In the genomic region with DNA sequence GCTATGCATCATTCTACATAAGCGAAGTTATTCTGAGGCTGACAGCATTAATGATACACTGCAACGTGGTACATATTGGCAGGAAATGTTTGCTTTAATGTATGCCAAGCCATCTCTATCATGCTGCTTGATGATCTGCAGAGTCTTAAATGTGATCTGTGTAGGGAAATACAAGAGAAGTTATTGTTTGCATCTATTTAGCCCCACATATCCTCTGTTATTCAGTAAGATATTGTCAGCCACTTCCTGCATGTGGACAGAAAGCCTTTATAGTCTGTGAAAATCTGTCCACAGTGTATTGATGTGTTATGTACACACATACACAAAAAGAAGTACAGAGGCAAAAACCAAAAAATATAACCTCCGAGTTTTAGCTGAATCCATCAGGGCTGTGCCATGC, we compare ENCODE assay signal across 16 cellular contexts.
A peak's percentile ranks its signal among the peaks of the same experiment; 100 is the strongest.
DNase-seq lines count a peak whose midpoint lies in the region; TF ChIP-seq lines count a peak whose summit lies in the region.
"Had no signal": no experiment of that assay in that cellular context is flagged by ENCODE, and none has a peak within 500 bp of the region (broad histone marks: within the 10 kb centered on the region; RNA-seq: fewer than 3 reads in every experiment).

No MANE protein-coding gene starts in this region.

- no peaks in the 10 kb centered on the region for H3K9me2 ChIP-seq in hepatocyte (replicated peaks; ENCODE audit: insufficient read depth)

- H4K20me1 ChIP-seq in hepatocyte (ENCODE audit: insufficient read depth, poor library complexity, severe bottlenecking): no peaks in the 10 kb centered on the region
- H4K20me1 ChIP-seq: BLaER1 had no signal

- 56% methylated on average over 3 of the region's 3 CpGs for WGBS in hepatocyte (ENCODE audit: low lambda C conversion rate, missing lambda C conversion rate)
- WGBS in neuronal stem cell (ENCODE audit: extremely low coverage in 2 of 2, insufficient read length in 2 of 2, insufficient replicate concordance in 1 of 2), 2 donors: no CpG with 5 or more reads among the region's 3 CpGs

- H2BK15ac ChIP-seq in neuronal stem cell (ENCODE audit: low read length): no peak overlapping the region

- no peak overlapping the region for H3K27ac ChIP-seq in hepatocyte
- H3K27ac ChIP-seq in neuronal stem cell (replicated peaks; ENCODE audit: low read length): no peak overlapping the region
- H3K27ac ChIP-seq: 22Rv1, BLaER1, C4-2B had no signal

- H2AFZ ChIP-seq in hepatocyte (peak overlapping the region; percentile 17), neuronal stem cell (ENCODE audit: low read length) (no peak overlapping the region)

- H3K9ac ChIP-seq in neuronal stem cell (ENCODE audit: low read depth, low read length, poor library complexity): no peak overlapping the region
- H3K9ac ChIP-seq: BLaER1 had no signal

- H3K9me3 ChIP-seq in hepatocyte (ENCODE audit: low read depth): peaks cover 5% of the 10 kb centered on the region
- H3K9me3 ChIP-seq in neuronal stem cell (replicated peaks in 1 of 2; ENCODE audit: control insufficient read depth in 2 of 2, insufficient read depth in 1 of 2, low read depth in 1 of 2, low read length in 2 of 2): peaks cover 0 to 4% of the 10 kb centered on the region in 2 donors
- H3K9me3 ChIP-seq: HAP-1 had no signal

- H3K4me3 ChIP-seq in hepatocyte (no peak overlapping the region), neuronal stem cell (ENCODE audit: low read length in 2 of 2) (no peak overlapping the region)
- H3K4me3 ChIP-seq: BLaER1, HAP-1 had no signal

- in situ Hi-C loops in SK-MEL-5 (cut with HindIII; ENCODE audit: low pct_unique_long_range_greater_than_20kb, low sequenced_read_pairs): no loop called here

- H3K79me2 ChIP-seq in hepatocyte: no peaks in the 10 kb centered on the region

- no peaks in the 10 kb centered on the region for H3K36me3 ChIP-seq in hepatocyte (replicated peaks; ENCODE audit: insufficient read depth, low read depth)
- no peaks in the 10 kb centered on the region for H3K36me3 ChIP-seq in neuronal stem cell (replicated peaks in 1 of 2; ENCODE audit: control insufficient read depth in 2 of 2, insufficient read depth in 2 of 2, low read length in 2 of 2)
- H3K36me3 ChIP-seq: BLaER1, HAP-1 had no signal

- H4K8ac ChIP-seq in neuronal stem cell (ENCODE audit: low read depth, low read length): no peak overlapping the region

- DNase-seq in COLO829 (ENCODE audit: low spot score) (peak; percentile 62), SK-MEL-5 (ENCODE audit: low read depth, low spot score) (peak; percentile 89), hepatocyte (ENCODE audit: low spot score) (no peak), SHP77 treated with DMSO at 0.1 percent for 48 hours (lab: John Stamatoyannopoulos, UW) (no peak), neuronal stem cell (ENCODE audit: low spot score) (no peak), ecto neural progenitor cell (ENCODE audit: low spot score) (no peak)
- DNase-seq: CD4-positive, CD25-positive, alpha-beta regulatory T cell; CD8-positive, alpha-beta T cell; DMS53; DMS79 treated with DMSO at 0.1 percent for 48 hours; GOT3; HFFc6 had no signal

- no peak overlapping the region for H2BK12ac ChIP-seq in neuronal stem cell (ENCODE audit: low read length)

- H2BK5ac ChIP-seq in neuronal stem cell (ENCODE audit: low read length): no peak overlapping the region

- no peak overlapping the region for H3K14ac ChIP-seq in neuronal stem cell (ENCODE audit: low read length)

- H3K27me3 ChIP-seq in hepatocyte (no peaks in the 10 kb centered on the region), neuronal stem cell (ENCODE audit: control insufficient read depth in 3 of 3, insufficient read depth in 3 of 3, low read depth in 1 of 3, low read length in 3 of 3) (no peaks in the 10 kb centered on the region)
- H3K27me3 ChIP-seq: BLaER1 had no signal

- no peak overlapping the region for H2AK5ac ChIP-seq in neuronal stem cell (ENCODE audit: low read depth, low read length)

- H2BK120ac ChIP-seq in neuronal stem cell (ENCODE audit: low read depth, low read length): no peak overlapping the region

- H3K18ac ChIP-seq in neuronal stem cell (ENCODE audit: low read length): no peak overlapping the region

- no peak overlapping the region for H3K4ac ChIP-seq in neuronal stem cell (ENCODE audit: low read length)

- no peak overlapping the region for H3K4me2 ChIP-seq in hepatocyte
- no peak overlapping the region for H3K4me2 ChIP-seq in neuronal stem cell (ENCODE audit: insufficient read depth, low read length, poor library complexity, severe bottlenecking)
- H3K4me2 ChIP-seq: BLaER1 had no signal

- TF ChIP-seq CTCF in hepatocyte (IDR thresholded peaks at IDR 0.05; ENCODE audit: poor library complexity): no peak

- H4K91ac ChIP-seq in neuronal stem cell (ENCODE audit: low read depth, low read length, poor library complexity): no peak overlapping the region

- no peak overlapping the region for H3K23ac ChIP-seq in neuronal stem cell (ENCODE audit: low read depth, low read length, poor library complexity)

- H3K4me1 ChIP-seq in hepatocyte (ENCODE audit: insufficient read depth) (peaks cover 22% of the 10 kb centered on the region), neuronal stem cell (ENCODE audit: control insufficient read depth in 2 of 2, insufficient read depth in 1 of 2, low read depth in 1 of 2, low read length in 2 of 2) (no peaks in the 10 kb centered on the region)
- H3K4me1 ChIP-seq: BLaER1, HAP-1 had no signal

- no peaks in the 10 kb centered on the region for H3K79me1 ChIP-seq in neuronal stem cell (ENCODE audit: low read depth, low read length)

Comparison
In these comparisons a context has a peak if more than half of its experiments do, and no peak if none do; other contexts are left out.
1. DNase-seq: peak in COLO829 (single experiment) and SK-MEL-5 (single experiment); none in hepatocyte (single experiment), SHP77 treated with DMSO at 0.1 percent for 48 hours (single experiment), neuronal stem cell (single experiment) and ecto neural progenitor cell (single experiment).